Comparison of ENCODE assay signal across 21 cellular contexts in genomic region chr12:33357181-33357580, GRCh38.
"Had no signal": no experiment of that assay in that cellular context is flagged by ENCODE, and none has a peak within 500 bp of the region (broad histone marks: within the 10 kb centered on the region; RNA-seq: fewer than 3 reads in every experiment).

No MANE protein-coding gene starts in this region.

- H3K4me1 ChIP-seq: SJSA1 had no signal

- DNase-seq: KBM-7, MG63, NCI-H1092, NCI-H1105 treated with DMSO at 0.1 percent for 48 hours, NCI-H1417 treated with DMSO at 0.1 percent for 48 hours, NCI-H146, NCI-H1694 treated with DMSO at 0.1 percent for 48 hours, NCI-H1930, NCI-H2081, NCI-H2107, NCI-H2227 treated with DMSO at 0.1 percent for 48 hours, NCI-H446, NCI-H510A, NCI-H524 treated with DMSO at 0.1 percent for 48 hours, NCI-H69, NCI-H774, Right ventricle myocardium superior, RPMI8226, SIG-M5 had no signal

- H3K27me3 ChIP-seq: MG63, SJSA1 had no signal

- H3K27ac ChIP-seq: SJSA1, SK-N-MC had no signal

- H3K4me3 ChIP-seq: MG63, SJSA1, SK-N-MC had no signal

- H3K9me3 ChIP-seq: MG63, SJSA1 had no signal

- H3K36me3 ChIP-seq: MG63, SJSA1 had no signal
